8 cellular contexts compared by ENCODE assay signal in genomic region chr5:69024241-69024651, GRCh38.
DNase-seq lines count a peak whose midpoint lies in the region; ATAC-seq and TF ChIP-seq lines count a peak whose summit lies in the region.

No MANE protein-coding gene starts in this region.

- POLR2A ChIA-PET in SK-N-SH (lab: Yijun Ruan, JAX), result no interaction called here

- TF ChIP-seq CTCF in SK-N-SH (IDR thresholded peaks at IDR 0.05) (peak; percentile 68), neural progenitor cell (IDR thresholded peaks at IDR 0.05) (peak; percentile 86), suprapubic skin (IDR thresholded peaks at IDR 0.05) (no peak)

- TF ChIP-seq EP300 in SK-N-SH (IDR thresholded peaks at IDR 0.05; ENCODE audit: borderline replicate concordance in 1 of 2, low read depth in 1 of 2, low read length in 1 of 2) (no peak), suprapubic skin (IDR thresholded peaks at IDR 0.05) (no peak)

- ATAC-seq in GM21367 (IDR thresholded peaks at IDR 0.05; ENCODE audit: unreplicated experiment), result no peak

- 52% methylated on average over 5 of the region's 5 CpGs for WGBS in SK-N-SH (ENCODE audit: low lambda C conversion rate)
- 60% methylated on average over 5 of the region's 5 CpGs for WGBS in suprapubic skin

- DNase-seq in NCI-H510A treated with DMSO at 0.1 percent for 48 hours (lab: John Stamatoyannopoulos, UW) (peak; percentile 43), NCI-H510A (lab: John Stamatoyannopoulos, UW) (no peak), HUDEP-2 (lab: John Stamatoyannopoulos, UW; ENCODE audit: unreplicated experiment in 76 of 76) (peak in 53 of 76 experiments; percentile 2 to 78 (median 44)), SK-N-SH (peak; percentile 68), erythroblast (lab: John Stamatoyannopoulos, UW) (peak; percentile 77 to 80), neural progenitor cell (ENCODE audit: low spot score) (peak; percentile 67), suprapubic skin (ENCODE audit: low spot score in 2 of 2) (no peak)

- no peak overlapping the region for H3K27ac Mint-ChIP-seq in neural progenitor cell

- H3K4me3 Mint-ChIP-seq in neural progenitor cell, result no peak overlapping the region

- H3K9ac ChIP-seq in SK-N-SH (no peak overlapping the region), neural progenitor cell (no peak overlapping the region)

- no peaks in the 10 kb centered on the region for H3K27me3 Mint-ChIP-seq in neural progenitor cell (ENCODE audit: insufficient read depth, low read depth)

- TF ChIP-seq POLR2A in erythroblast (IDR thresholded peaks at IDR 0.05; ENCODE audit: low read length) (no peak), suprapubic skin (IDR thresholded peaks at IDR 0.05) (no peak)

- no peaks in the 10 kb centered on the region for H3K9me3 Mint-ChIP-seq in neural progenitor cell

- H3K79me2 ChIP-seq in SK-N-SH (ENCODE audit: insufficient read depth) (no peaks in the 10 kb centered on the region), neural progenitor cell (ENCODE audit: low read depth) (no peaks in the 10 kb centered on the region)

- H2AFZ ChIP-seq in SK-N-SH (ENCODE audit: low read depth) (no peak overlapping the region), neural progenitor cell (replicated peaks) (peak overlapping the region; percentile 88)

- H3K9me3 ChIP-seq in SK-N-SH (no peaks in the 10 kb centered on the region), neural progenitor cell (ENCODE audit: low read depth) (no peaks in the 10 kb centered on the region), suprapubic skin (no peaks in the 10 kb centered on the region)

- CTCF ChIA-PET in SK-N-SH (lab: Yijun Ruan, JAX), result interaction anchor here (0.7 to 14.0 kb wide), 22 partner anchors 9 to 741 kb away, joined by 3 to 262 read pairs (median 4); partner anchors contain the start of genes CCDC125 and SLC30A5

- H3K4me3 ChIP-seq in SK-N-SH (ENCODE audit: low read depth in 2 of 2, low read length in 1 of 2) (no peak overlapping the region), neural progenitor cell (no peak overlapping the region), suprapubic skin (no peak overlapping the region)

- H3K9me2 ChIP-seq in SK-N-SH, result no peaks in the 10 kb centered on the region

- H3K4me2 ChIP-seq in SK-N-SH (no peak overlapping the region), neural progenitor cell (no peak overlapping the region)

- no peaks in the 10 kb centered on the region for H3K36me3 Mint-ChIP-seq in neural progenitor cell

- no peaks in the 10 kb centered on the region for H4K20me1 ChIP-seq in SK-N-SH (ENCODE audit: insufficient read depth)
- no peaks in the 10 kb centered on the region for H4K20me1 ChIP-seq in neural progenitor cell (ENCODE audit: low read depth)

- no peaks in the 10 kb centered on the region for H3K4me1 Mint-ChIP-seq in neural progenitor cell

- TF ChIP-seq RAD21 in SK-N-SH (IDR thresholded peaks at IDR 0.05; ENCODE audit: low read length), result peak; percentile 92

- H3K36me3 ChIP-seq in SK-N-SH (replicated peaks in 1 of 2; ENCODE audit: control insufficient read depth in 1 of 2, insufficient read depth in 2 of 2, low read length in 1 of 2) (no peaks in the 10 kb centered on the region), neural progenitor cell (no peaks in the 10 kb centered on the region), suprapubic skin (no peaks in the 10 kb centered on the region)

- H3K4me1 ChIP-seq in SK-N-SH (ENCODE audit: control insufficient read depth in 1 of 2, insufficient read depth in 2 of 2, low read depth in 1 of 2, low read length in 1 of 2) (peaks cover 0 to 3% of the 10 kb centered on the region in 2 experiments; a peak in 1 of 4 replicates), neural progenitor cell (no peaks in the 10 kb centered on the region), suprapubic skin (no peaks in the 10 kb centered on the region)

- H3F3A ChIP-seq in SK-N-SH (replicated peaks; ENCODE audit: insufficient read depth) (no peaks in the 10 kb centered on the region), neural progenitor cell (ENCODE audit: low read depth) (no peaks in the 10 kb centered on the region)

- no peaks in the 10 kb centered on the region for H3K27me3 ChIP-seq in SK-N-SH (ENCODE audit: insufficient read depth)
- no peaks in the 10 kb centered on the region for H3K27me3 ChIP-seq in neural progenitor cell
- no peaks in the 10 kb centered on the region for H3K27me3 ChIP-seq in suprapubic skin

- 0 out of 4 replicates have a peak overlapping the region, but pooled peaks of 1 of the 2 experiments have one; percentile 16 for H3K27ac ChIP-seq in SK-N-SH (ENCODE audit: low read depth in 2 of 2, low read length in 1 of 2)
- H3K27ac ChIP-seq in neural progenitor cell, result no peak overlapping the region
- no peak overlapping the region for H3K27ac ChIP-seq in suprapubic skin

TF ChIP-seq in SK-N-SH, 30 proteins besides CTCF, POLR2A, EP300 and RAD21:
- TF ChIP-seq PBX3 (IDR thresholded peaks at IDR 0.05) (no peak), GATA2 (CRISPR knock-in tag; IDR thresholded peaks at IDR 0.05) (peak; percentile 40; the same call in 1 of the 2 replicates), SMC3 (IDR thresholded peaks at IDR 0.05; ENCODE audit: low read depth, low read length) (peak; percentile 74)
TF ChIP-seq in SK-N-SH: peak in this region for 2.

Comparison
In these comparisons a context has a peak if more than half of its experiments do, and no peak if none do; other contexts are left out.
1. DNase-seq: peak in NCI-H510A treated with DMSO at 0.1 percent for 48 hours (single experiment), HUDEP-2 (53 of 76), SK-N-SH (single experiment), erythroblast (2 of 2) and neural progenitor cell (single experiment); none in NCI-H510A (single experiment) and suprapubic skin (0 of 2).
2. CTCF ChIP-seq: peak in SK-N-SH (single experiment) and neural progenitor cell (single experiment); none in suprapubic skin (0 of 2).